ENCODE assay signal across 22 cellular contexts in the genomic region with DNA sequence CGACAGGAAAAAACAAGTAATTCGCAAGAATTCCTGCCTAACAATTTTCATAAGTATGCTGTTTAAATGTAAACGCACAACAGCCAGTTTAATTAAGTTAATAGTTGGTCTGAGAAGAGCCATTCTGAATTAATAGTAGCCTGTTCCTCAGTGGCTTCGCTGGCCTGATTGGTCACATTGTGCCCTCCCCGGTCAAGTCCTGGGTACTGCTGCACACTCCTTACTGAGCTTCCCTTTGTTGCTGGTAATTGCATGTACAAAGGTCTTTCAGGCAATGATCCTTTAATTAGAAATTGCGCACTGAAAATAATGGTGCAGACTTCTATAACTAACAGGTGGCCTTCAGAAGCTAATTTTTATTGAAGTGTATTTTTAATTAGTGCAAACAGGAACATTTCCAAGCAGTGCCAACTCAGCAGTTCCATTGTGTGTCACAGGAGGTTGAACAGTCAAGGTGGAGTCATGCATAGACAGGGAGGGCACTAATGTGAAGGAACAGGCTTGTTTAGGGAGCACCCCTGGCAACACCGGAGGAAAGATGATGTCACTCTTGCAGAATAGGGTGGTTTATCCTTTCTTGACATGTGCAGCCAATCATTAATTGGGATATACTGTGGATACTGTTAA.
DNase-seq lines count a peak whose midpoint lies in the region; ATAC-seq, FAIRE-seq and TF ChIP-seq lines count a peak whose summit lies in the region.
"Had no signal": no experiment of that assay in that cellular context is flagged by ENCODE, and none has a peak within 500 bp of the region (broad histone marks: within the 10 kb centered on the region; RNA-seq: fewer than 3 reads in every experiment).

No MANE protein-coding gene starts in this region.

- no peak for TF ChIP-seq POLR2A in endothelial cell of umbilical vein (IDR thresholded peaks at IDR 0.05; ENCODE audit: low read depth, low read length)

- H3K27ac ChIP-seq in endothelial cell of umbilical vein (ENCODE audit: insufficient read depth, low read depth, low read length) (no peak overlapping the region), kidney (ENCODE audit: low read depth in 2 of 2, low read length in 2 of 2) (no peak overlapping the region)
- H3K27ac ChIP-seq: C4-2B, coronary artery, heart right ventricle, KMS-11, upper lobe of left lung, VCaP had no signal

- ATAC-seq in GM21737 (IDR thresholded peaks at IDR 0.05; ENCODE audit: unreplicated experiment): no peak
- ATAC-seq: heart right ventricle, right cardiac atrium had no signal

- DNase-seq in NCI-H2081 (lab: John Stamatoyannopoulos, UW) (peak; percentile 10 to 67), NCI-H2081 treated with DMSO at 0.1 percent for 48 hours (lab: John Stamatoyannopoulos, UW) (no peak), NCI-H774 (lab: John Stamatoyannopoulos, UW) (peak; percentile 83), endothelial cell of umbilical vein (ENCODE audit: low read depth, low spot score) (peak; percentile 1), retina (peak; percentile 34), kidney (no peak), ACHN (no peak)
- DNase-seq: activated CD4-positive, alpha-beta T cell treated with anti-CD3 and anti-CD28 coated beads, Interleukin-2, amount 50 U/mL, for 4 hours; activated T-cell treated with anti-CD3 and anti-CD28 coated beads, Interleukin-2, amount 50 U/mL, for 1 hour; H9; heart right ventricle; NCI-H1436 treated with DMSO at 0.1 percent for 48 hours; NCI-H526 treated with DMSO at 0.1 percent for 48 hours; right cardiac atrium; upper lobe of left lung had no signal

- dilution Hi-C loops in endothelial cell of umbilical vein (cut with MboI; ENCODE audit: extremely low pct_ligation_motif_present, low sequenced_read_pairs): no loop called here

- CTCF ChIA-PET in endothelial cell of umbilical vein (lab: Charles Lee): no interaction called here

- no peak for FAIRE-seq in endothelial cell of umbilical vein (lab: Jason Lieb, UNC)
- FAIRE-seq in kidney (lab: Jason Lieb, UNC): no peak
- FAIRE-seq: A204.1, RCC 7860 had no signal

- no TSS peak for BruUV-seq in endothelial cell of umbilical vein (replicated peaks; lab: Mats Ljungman, UMichigan)

- POLR2A ChIA-PET in endothelial cell of umbilical vein (lab: Charles Lee): no interaction called here

- no peaks in the 10 kb centered on the region for H3K79me2 ChIP-seq in endothelial cell of umbilical vein (ENCODE audit: control insufficient read depth, insufficient read depth, low read length)

- H3K9me1 ChIP-seq in endothelial cell of umbilical vein (replicated peaks; ENCODE audit: control insufficient read depth, extremely low read depth, insufficient read depth, low read length): no peaks in the 10 kb centered on the region

- H3K9me3 ChIP-seq in endothelial cell of umbilical vein (replicated peaks; ENCODE audit: control insufficient read depth, insufficient read depth, low read length): no peaks in the 10 kb centered on the region
- peaks cover 0 to 12% of the 10 kb centered on the region in 2 donors for H3K9me3 ChIP-seq in kidney (ENCODE audit: control insufficient read depth in 1 of 2, low read length in 2 of 2)

- H3K9ac ChIP-seq in endothelial cell of umbilical vein (replicated peaks; ENCODE audit: extremely low read depth, insufficient read depth, low read length): no peak overlapping the region
- H3K9ac ChIP-seq in kidney (ENCODE audit: low read length in 2 of 2): no peak overlapping the region
- H3K9ac ChIP-seq: KMS-11 had no signal

- H3K4me3 ChIP-seq in endothelial cell of umbilical vein (replicated peaks in 1 of 3; ENCODE audit: insufficient read depth in 1 of 3, low read depth in 1 of 3, low read length in 3 of 3) (no peak overlapping the region), kidney (ENCODE audit: low read length in 2 of 2) (no peak overlapping the region)
- H3K4me3 ChIP-seq: coronary artery, heart right ventricle, upper lobe of left lung had no signal

- peaks cover 13 to 32% of the 10 kb centered on the region in 2 experiments for H3K27me3 ChIP-seq in endothelial cell of umbilical vein (ENCODE audit: control insufficient read depth in 2 of 2, insufficient read depth in 2 of 2, low read length in 2 of 2)
- H3K27me3 ChIP-seq: upper lobe of left lung had no signal

- H3K36me3 ChIP-seq in endothelial cell of umbilical vein (ENCODE audit: control insufficient read depth in 2 of 2, extremely low read depth in 1 of 2, insufficient read depth in 2 of 2, low read length in 2 of 2) (no peaks in the 10 kb centered on the region), kidney (ENCODE audit: control insufficient read depth in 1 of 2, insufficient read depth in 2 of 2, low read length in 2 of 2) (no peaks in the 10 kb centered on the region)
- H3K36me3 ChIP-seq: heart right ventricle, upper lobe of left lung had no signal

- in situ Hi-C loops in ACHN (cut with HindIII; ENCODE audit: low pct_ligation_motif_present, low pct_unique_long_range_greater_than_20kb, low sequenced_read_pairs): no loop called here

- no peaks in the 10 kb centered on the region for H4K20me1 ChIP-seq in endothelial cell of umbilical vein (replicated peaks; ENCODE audit: control insufficient read depth, extremely low read depth, insufficient read depth, low read length)

- H3K4me1 ChIP-seq in endothelial cell of umbilical vein (ENCODE audit: control insufficient read depth, extremely low read depth, insufficient read depth, low read length) (no peaks in the 10 kb centered on the region), kidney (ENCODE audit: control insufficient read depth in 1 of 2, insufficient read depth in 1 of 2, low read depth in 1 of 2, low read length in 2 of 2) (no peaks in the 10 kb centered on the region)
- H3K4me1 ChIP-seq: heart right ventricle, upper lobe of left lung had no signal

- TF ChIP-seq CTCF in endothelial cell of umbilical vein (IDR thresholded peaks at IDR 0.05; ENCODE audit: extremely low read depth in 1 of 2, insufficient read depth in 1 of 2, low read depth in 1 of 2, low read length in 2 of 2) (no peak), kidney (IDR thresholded peaks at IDR 0.05; ENCODE audit: borderline replicate concordance, extremely low read depth, insufficient read depth) (no peak)

- no peak overlapping the region for H3K4me2 ChIP-seq in endothelial cell of umbilical vein (ENCODE audit: insufficient read depth, low read length)
- H3K4me2 ChIP-seq: KMS-11 had no signal

- no peak overlapping the region for H2AFZ ChIP-seq in endothelial cell of umbilical vein (ENCODE audit: low read depth, low read length)

- intact Hi-C loops in endothelial cell of umbilical vein (cut with micrococcal nuclease) (loop anchor here (10.0 kb wide), 1 partner anchor 455 kb away; no protein-coding TSS in a partner anchor), kidney (cut with DNase I) (no loop called here)

TF ChIP-seq in endothelial cell of umbilical vein, 7 proteins besides CTCF, POLR2A, EP300 and RAD21:
- TF ChIP-seq MYC (IDR thresholded peaks at IDR 0.05; ENCODE audit: low read depth, low read length) (no peak), EZH2 (IDR thresholded peaks at IDR 0.05; ENCODE audit: borderline replicate concordance, low read depth, low read length, severe bottlenecking) (no peak), GATA2 (IDR thresholded peaks at IDR 0.05; ENCODE audit: insufficient read depth, insufficient read length, low read depth, low read length) (no peak), FOS (IDR thresholded peaks at IDR 0.05; ENCODE audit: borderline replicate concordance, insufficient read depth, low read length) (no peak), POLR2AphosphoS5 (IDR thresholded peaks at IDR 0.05; ENCODE audit: insufficient read depth, low read depth, low read length) (no peak), JUN (IDR thresholded peaks at IDR 0.05; ENCODE audit: borderline replicate concordance, insufficient read depth, insufficient read length, low read depth) (no peak)
- TF ChIP-seq, protein P1, sequence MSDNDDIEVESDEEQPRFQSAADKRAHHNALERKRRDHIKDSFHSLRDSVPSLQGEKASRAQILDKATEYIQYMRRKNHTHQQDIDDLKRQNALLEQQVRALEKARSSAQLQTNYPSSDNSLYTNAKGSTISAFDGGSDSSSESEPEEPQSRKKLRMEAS (IDR thresholded peaks at IDR 0.05; ENCODE audit: insufficient read depth, insufficient read length): no peak

Comparison
In these comparisons a context has a peak if more than half of its experiments do, and no peak if none do; other contexts are left out.
1. DNase-seq: peak in NCI-H2081 (2 of 2), NCI-H774 (single experiment), endothelial cell of umbilical vein (single experiment) and retina (single experiment); none in NCI-H2081 treated with DMSO at 0.1 percent for 48 hours (single experiment), kidney (single experiment) and ACHN (single experiment).